9 cellular contexts compared by ENCODE assay signal in genomic region chr21:39006653-39007417, GRCh38.
DNase-seq lines count a peak whose midpoint lies in the region; ATAC-seq and TF ChIP-seq lines count a peak whose summit lies in the region.
"Had no signal": no experiment of that assay in that cellular context is flagged by ENCODE, and none has a peak within 500 bp of the region (broad histone marks: within the 10 kb centered on the region; RNA-seq: fewer than 3 reads in every experiment).

No MANE protein-coding gene starts in this region.

- H3K27me3 ChIP-seq in BLaER1 (no peaks in the 10 kb centered on the region), RWPE2 (ENCODE audit: insufficient read depth, poor library complexity, severe bottlenecking) (no peaks in the 10 kb centered on the region), foreskin keratinocyte (no peaks in the 10 kb centered on the region), osteoblast (ENCODE audit: insufficient read depth, low read length) (no peaks in the 10 kb centered on the region)

- H3K4me3 ChIP-seq in BLaER1 (peak overlapping the region; percentile 5; the same call in 1 of the 2 replicates), RWPE2 (ENCODE audit: severe bottlenecking) (no peak overlapping the region), osteoblast (ENCODE audit: insufficient read depth, low read length) (no peak overlapping the region)

- 0 out of 2 replicates have a peak overlapping the region, but pooled peaks have one; percentile 23 for H3K9ac ChIP-seq in BLaER1

- H3K36me3 ChIP-seq in BLaER1, result no peaks in the 10 kb centered on the region
- H3K36me3 ChIP-seq in RWPE2 (ENCODE audit: low read depth), result no peaks in the 10 kb centered on the region
- no peaks in the 10 kb centered on the region for H3K36me3 ChIP-seq in osteoblast (ENCODE audit: insufficient read depth, low read length)

- peak overlapping the region; percentile 85 for H3K27ac ChIP-seq in BLaER1
- H3K27ac ChIP-seq in RWPE2 (ENCODE audit: poor library complexity, severe bottlenecking), result peak overlapping the region; percentile 42
- H3K27ac ChIP-seq in foreskin keratinocyte, result peak overlapping the region; percentile 66
- H3K27ac ChIP-seq in osteoblast (ENCODE audit: low read depth, low read length), result no peak overlapping the region

- peaks cover 97% of the 10 kb centered on the region for H3K4me1 ChIP-seq in BLaER1
- peaks cover 22% of the 10 kb centered on the region for H3K4me1 ChIP-seq in RWPE2 (ENCODE audit: insufficient read depth, poor library complexity, severe bottlenecking)
- H3K4me1 ChIP-seq in foreskin keratinocyte, result peaks cover 10% of the 10 kb centered on the region
- peaks cover 25% of the 10 kb centered on the region for H3K4me1 ChIP-seq in osteoblast (ENCODE audit: insufficient read depth, low read length)

- peak overlapping the region; percentile 9 for H2AFZ ChIP-seq in osteoblast (ENCODE audit: low read length)

- ATAC-seq in RWPE2 (ENCODE audit: low read depth) (no peak), foreskin keratinocyte (no peak), GM18858 (IDR thresholded peaks at IDR 0.05; ENCODE audit: unreplicated experiment) (no peak), GM21381 (IDR thresholded peaks at IDR 0.05; ENCODE audit: unreplicated experiment) (no peak), GM19395 (IDR thresholded peaks at IDR 0.05; ENCODE audit: unreplicated experiment) (no peak)

- H4K20me1 ChIP-seq in BLaER1, result no peaks in the 10 kb centered on the region
- H4K20me1 ChIP-seq in osteoblast (ENCODE audit: insufficient read depth, low read length), result no peaks in the 10 kb centered on the region

- H3K4me2 ChIP-seq in BLaER1 (peak overlapping the region; percentile 92), osteoblast (ENCODE audit: insufficient read depth, low read length) (no peak overlapping the region)

- H3K79me2 ChIP-seq in osteoblast (ENCODE audit: insufficient read depth, low read length), result no peaks in the 10 kb centered on the region

- no peak for DNase-seq in RWPE2 (ENCODE audit: low spot score)
- no peak for DNase-seq in foreskin keratinocyte
- peak; percentile 73 for DNase-seq in osteoblast (ENCODE audit: insufficient read length, low spot score, missing footprints)
- no peak for DNase-seq in OCI-M2 (lab: John Stamatoyannopoulos, UW; ENCODE audit: unreplicated experiment)
- DNase-seq: T-helper 9 cell had no signal

- H3K9me3 ChIP-seq in BLaER1 (peaks cover 12% of the 10 kb centered on the region; the same call in 1 of the 2 replicates), RWPE2 (ENCODE audit: severe bottlenecking) (no peaks in the 10 kb centered on the region), osteoblast (ENCODE audit: low read depth, low read length) (no peaks in the 10 kb centered on the region)

- TF ChIP-seq CTCF in RWPE2 (IDR thresholded peaks at IDR 0.05; ENCODE audit: poor library complexity, severe bottlenecking), result no peak
- no peak for TF ChIP-seq CTCF in foreskin keratinocyte (conservative IDR thresholded peaks at IDR 0.05)
- no peak for TF ChIP-seq CTCF in osteoblast (IDR thresholded peaks at IDR 0.05; ENCODE audit: extremely low read depth, low read depth, low read length)
